Comparison of ENCODE assay signal across 17 cellular contexts in genomic region chr1:212942679-212943392, GRCh38. TPM values are rescaled to one million over a fixed set of nuclear protein-coding genes. Genes with fewer than 3 reads are reported as not detected.
DNase-seq lines count a peak whose midpoint lies in the region; ATAC-seq, FAIRE-seq and TF ChIP-seq lines count a peak whose summit lies in the region.
"Had no signal": no experiment of that assay in that cellular context is flagged by ENCODE, and none has a peak within 500 bp of the region (broad histone marks: within the 10 kb centered on the region; RNA-seq: fewer than 3 reads in every experiment).

No MANE protein-coding gene starts in this region.

- no peaks in the 10 kb centered on the region for H3K9me3 ChIP-seq in DOHH2 (ENCODE audit: control insufficient read depth, insufficient read depth, low read length)
- no peaks in the 10 kb centered on the region; the same call in 1 of the 2 replicates for H3K9me3 ChIP-seq in OCI-LY7 (ENCODE audit: low read length)

- ATAC-seq in GM21619 (IDR thresholded peaks at IDR 0.05; ENCODE audit: unreplicated experiment) (no peak), GM18520 (IDR thresholded peaks at IDR 0.05; ENCODE audit: unreplicated experiment) (no peak)

- no peaks in the 10 kb centered on the region for H3K36me3 ChIP-seq in DOHH2 (ENCODE audit: control insufficient read depth, low read length)
- H3K36me3 ChIP-seq in OCI-LY7 (ENCODE audit: insufficient read depth, low read length): no peaks in the 10 kb centered on the region
- H3K36me3 ChIP-seq: BLaER1 had no signal

- peak overlapping the region; percentile 47; the same call in 1 of the 2 replicates for H2AFZ ChIP-seq in OCI-LY7 (ENCODE audit: low read length)
- H2AFZ ChIP-seq: GM23248 had no signal

- peak overlapping the region; percentile 88 for H3K27ac ChIP-seq in DOHH2 (ENCODE audit: low read depth, low read length)
- H3K27ac ChIP-seq in OCI-LY7 (ENCODE audit: low read depth, low read length, poor library complexity, severe bottlenecking): peak overlapping the region; percentile 93
- H3K27ac ChIP-seq: BLaER1, GM23248 had no signal

- POLR2A ChIA-PET in OCI-LY7 (lab: Charles Lee): interaction anchor here (0.6 kb wide), 1 partner anchor 10 kb away, joined by 3 read pairs; no protein-coding TSS in a partner anchor

- TF ChIP-seq CTCF in DOHH2 (IDR thresholded peaks at IDR 0.05; ENCODE audit: low read depth, low read length, poor library complexity, severe bottlenecking) (no peak), OCI-LY7 (conservative IDR thresholded peaks at IDR 0.05; ENCODE audit: low read length) (no peak)

- H3K4me3 ChIP-seq in DOHH2 (ENCODE audit: low read length): no peak overlapping the region
- peak overlapping the region; percentile 24 for H3K4me3 ChIP-seq in OCI-LY7 (ENCODE audit: low read depth, low read length, poor library complexity, severe bottlenecking)
- H3K4me3 ChIP-seq: BLaER1, GM23248 had no signal

- CTCF ChIA-PET in OCI-LY7 (lab: Charles Lee; ENCODE audit: unreplicated experiment): no interaction called here

- H3K4me1 ChIP-seq in DOHH2 (ENCODE audit: control insufficient read depth, low read length): peaks cover 59% of the 10 kb centered on the region
- peaks cover 66% of the 10 kb centered on the region for H3K4me1 ChIP-seq in OCI-LY7 (ENCODE audit: insufficient read depth, low read length, poor library complexity, severe bottlenecking)
- H3K4me1 ChIP-seq: BLaER1 had no signal

- no TSS peak for BruUV-seq in OCI-LY7 (replicated peaks; lab: Mats Ljungman, UMichigan)

- peak; percentile 85 for FAIRE-seq in GM19239 (lab: Jason Lieb, UNC)
- FAIRE-seq: H54 had no signal

- no peaks in the 10 kb centered on the region for H4K20me1 ChIP-seq in DOHH2 (ENCODE audit: control insufficient read depth, insufficient read depth, low read depth, low read length)
- no peaks in the 10 kb centered on the region for H4K20me1 ChIP-seq in OCI-LY7 (ENCODE audit: insufficient read depth, low read length)
- H4K20me1 ChIP-seq: BLaER1 had no signal

- H3K9me2 ChIP-seq in DOHH2 (replicated peaks; ENCODE audit: control insufficient read depth, low read length) (no peaks in the 10 kb centered on the region), OCI-LY7 (ENCODE audit: insufficient read depth, low read length) (no peaks in the 10 kb centered on the region)

- peak overlapping the region; percentile 86 for H3K4me2 ChIP-seq in DOHH2 (ENCODE audit: low read length)
- H3K4me2 ChIP-seq in OCI-LY7 (ENCODE audit: low read length): peak overlapping the region; percentile 92
- H3K4me2 ChIP-seq: BLaER1 had no signal

- DNase-seq in GM19239 (ENCODE audit: insufficient read length, low spot score): no peak
- no peak for DNase-seq in OCI-LY7 (ENCODE audit: low spot score)
- DNase-seq in fibroblast of peridontal ligament (ENCODE audit: extremely low read depth): peak; percentile 15
- no peak for DNase-seq in NCI-H1930 (lab: John Stamatoyannopoulos, UW)
- DNase-seq in globus pallidus (ENCODE audit: low spot score): no peak
- DNase-seq: 8988T; CD4-positive, alpha-beta memory T cell; DMS153; DMS79; GF-D8; GM23248; HCEC 1CT had no signal

- no peaks in the 10 kb centered on the region for H3K79me2 ChIP-seq in DOHH2 (ENCODE audit: control insufficient read depth, low read length)
- no peaks in the 10 kb centered on the region for H3K79me2 ChIP-seq in OCI-LY7 (ENCODE audit: insufficient read depth, low read depth, low read length)

- no peaks in the 10 kb centered on the region for H3K27me3 ChIP-seq in DOHH2 (ENCODE audit: control insufficient read depth, low read length)
- H3K27me3 ChIP-seq: BLaER1 had no signal

- H3F3A ChIP-seq in DOHH2 (ENCODE audit: control insufficient read depth, insufficient read depth): peaks cover 31% of the 10 kb centered on the region

- intact Hi-C loops in OCI-LY7 (cut with micrococcal nuclease; ENCODE audit: unreplicated experiment): no loop called here

RNA-seq across cellular contexts. Expression of gene VASH2, which starts 7.5 kb away (rescaled TPM):
- total RNA-seq in OCI-LY7 (2014; rRNA removed; shearing (Covaris generic)): 3.4 and 7.3 TPM in 2 replicates
- total RNA-seq in OCI-LY7 (2022): 7.4 and 7.5 TPM in 2 replicates
- total RNA-seq: CD4-positive, alpha-beta memory T cell; GM23248 had no signal
